9 cellular contexts compared by ENCODE assay signal in the genomic region with DNA sequence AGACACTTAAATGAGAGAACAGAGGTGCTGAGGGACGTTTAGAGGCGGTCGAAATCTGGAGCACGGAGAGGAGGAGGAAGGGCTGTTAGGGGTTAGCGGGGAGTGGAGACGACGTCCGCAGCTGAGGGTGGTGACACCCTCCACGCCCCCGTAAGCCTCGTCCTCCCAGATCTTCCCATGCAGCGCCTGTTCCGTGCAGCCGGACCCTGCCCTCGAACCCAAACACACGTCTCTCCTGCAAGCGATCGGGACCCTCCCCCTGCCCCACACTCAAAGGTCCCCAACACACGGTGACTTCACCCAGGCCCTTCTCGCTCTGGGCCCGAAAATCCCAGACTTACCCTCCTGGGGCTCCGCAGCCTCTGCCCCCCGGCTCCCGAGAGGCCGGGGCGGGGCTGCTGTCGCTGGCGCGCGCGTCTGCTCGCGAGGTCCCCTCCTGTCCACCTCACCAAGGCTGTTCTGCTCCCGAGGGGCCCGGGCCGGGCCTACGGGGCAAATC. TPM values are rescaled to one million over a fixed set of nuclear protein-coding genes. Genes with fewer than 3 reads are reported as not detected.
DNase-seq lines count a peak whose midpoint lies in the region; ATAC-seq and TF ChIP-seq lines count a peak whose summit lies in the region.
"Not testable (repeated sequence)": the region's sequence is repeated elsewhere in the genome, so short reads cannot be mapped to it uniquely, and the experiment has no call there.
"Had no signal": no experiment of that assay in that cellular context is flagged by ENCODE, and none has a peak within 500 bp of the region (broad histone marks: within the 10 kb centered on the region; RNA-seq: fewer than 3 reads in every experiment).

No MANE protein-coding gene starts in this region.

- H3K27me3 Mint-ChIP-seq in type B pancreatic cell = not testable (repeated sequence)

- in situ Hi-C loops in astrocyte of the cerebellum (cut with HindIII; ENCODE audit: low sequenced_read_pairs) = not testable (repeated sequence)

- H3K27me3 ChIP-seq in fibroblast of lung (ENCODE audit: control insufficient read depth, insufficient read depth, low read length); lower lobe of right lung (ENCODE audit: low read depth): not testable (repeated sequence)

- peak; percentile 27 for DNase-seq in ELF-1 (ENCODE audit: low read depth, low spot score)
- peak; percentile 9 for DNase-seq in M059J (ENCODE audit: low read depth)
- DNase-seq in UCSD-AML1 (lab: John Stamatoyannopoulos, UW; ENCODE audit: unreplicated experiment) = peak; percentile 9
- not testable (repeated sequence) for DNase-seq in astrocyte of the cerebellum (ENCODE audit: low read depth); fibroblast of lung (ENCODE audit: low read depth in 2 of 2)
- peak; percentile 46 for DNase-seq in lower lobe of right lung
- peak; percentile 53 for DNase-seq in retina
- DNase-seq in type B pancreatic cell (ENCODE audit: extremely low spot score, unreplicated experiment) = peak; percentile 53

- H3K36me3 ChIP-seq in fibroblast of lung (ENCODE audit: control insufficient read depth, insufficient read depth, low read length) = not testable (repeated sequence)
- H3K36me3 ChIP-seq in lower lobe of right lung = peaks cover 30% of the 10 kb centered on the region

- H3K27ac Mint-ChIP-seq in type B pancreatic cell = peak overlapping the region; percentile 94

- H3K9me3 Mint-ChIP-seq in type B pancreatic cell = not testable (repeated sequence)

- peak overlapping the region; percentile 95 for H3K4me3 Mint-ChIP-seq in type B pancreatic cell

- not testable (repeated sequence) for H3K9me3 ChIP-seq in fibroblast of lung (ENCODE audit: control insufficient read depth, insufficient read depth, low read depth, low read length); lower lobe of right lung

- not testable (repeated sequence) for H3K4me1 Mint-ChIP-seq in type B pancreatic cell (ENCODE audit: unreplicated experiment)

- H3K27ac ChIP-seq in fibroblast of lung (ENCODE audit: insufficient read depth, low read length) (peak overlapping the region; percentile 85), lower lobe of right lung (peak overlapping the region; percentile 88)

- not testable (repeated sequence) for H2AFZ ChIP-seq in fibroblast of lung (ENCODE audit: low read length)

- H3K4me3 ChIP-seq in astrocyte of the cerebellum (ENCODE audit: low read depth, low read length) (peak overlapping the region; percentile 73), fibroblast of lung (replicated peaks in 1 of 4; ENCODE audit: control extremely low read depth in 1 of 4, insufficient read depth in 1 of 4, low read depth in 3 of 4, low read length in 4 of 4) (peak overlapping the region; percentile 76 to 91 (median 86)), lower lobe of right lung (peak overlapping the region; percentile 92)

- peak in 1 of 2 donors; percentile 38 for ATAC-seq in lower lobe of right lung

- intact Hi-C loops in lower lobe of right lung (cut with DNase I) = not testable (repeated sequence)

- peak overlapping the region; percentile 82 for H3K4me2 ChIP-seq in fibroblast of lung (ENCODE audit: extremely low read depth, insufficient read depth, low read length)

- H3K9ac ChIP-seq in fibroblast of lung (ENCODE audit: insufficient read depth, low read length) = peak overlapping the region; percentile 94

- peaks cover 20% of the 10 kb centered on the region for H3K36me3 Mint-ChIP-seq in type B pancreatic cell

- H3K4me1 ChIP-seq in fibroblast of lung (ENCODE audit: control insufficient read depth, extremely low read depth, insufficient read depth, low read length) = not testable (repeated sequence)
- peaks cover 24% of the 10 kb centered on the region for H3K4me1 ChIP-seq in lower lobe of right lung

- H4K20me1 ChIP-seq in fibroblast of lung (ENCODE audit: control insufficient read depth, extremely low read depth, insufficient read depth, low read length) = not testable (repeated sequence)

- H3K79me2 ChIP-seq in fibroblast of lung (ENCODE audit: control insufficient read depth, insufficient read depth, low read length) = peaks cover 19% of the 10 kb centered on the region

- TF ChIP-seq CTCF in astrocyte of the cerebellum (IDR thresholded peaks at IDR 0.05; ENCODE audit: low read depth, low read length, missing control alignments); fibroblast of lung (conservative IDR thresholded peaks at IDR 0.05 in 1 of 2, IDR thresholded peaks at IDR 0.05 in 1 of 2; ENCODE audit: low read depth in 1 of 2, low read length in 2 of 2); lower lobe of right lung (IDR thresholded peaks at IDR 0.05); type B pancreatic cell (conservative IDR thresholded peaks at IDR 0.05): not testable (repeated sequence)

RNA-seq across cellular contexts. Expression of a gene that starts 35.2 kb away (rescaled TPM):
- total RNA-seq in M059J (2014; rRNA removed; shearing (Covaris generic)) = not detected in 2 replicates
- not detected in 2 replicates for total RNA-seq in fibroblast of lung
- polyA plus RNA-seq in fibroblast of lung = not detected in 2 replicates
- polyA plus RNA-seq in fibroblast of lung (2012) = 0.07 TPM in 1 of 2 replicates, not detected in the other
- polyA minus RNA-seq in fibroblast of lung (ENCODE audit: low replicate concordance) = not detected in 2 replicates
- total RNA-seq in lower lobe of right lung = not detected
- not detected in 2 replicates for total RNA-seq in type B pancreatic cell (ENCODE audit: low replicate concordance)
- total RNA-seq: mesenteric fat pad had no signal

RNA-seq across cellular contexts. Expression of a gene that starts 41.2 kb away (rescaled TPM):
- total RNA-seq in M059J (2014; rRNA removed; shearing (Covaris generic)) = 8.4 and 13.6 TPM in 2 replicates
- total RNA-seq in fibroblast of lung = 5.1 and 6.9 TPM in 2 replicates
- 14.7 and 15.5 TPM in 2 replicates for polyA plus RNA-seq in fibroblast of lung
- 21.5 and 21.9 TPM in 2 replicates for polyA plus RNA-seq in fibroblast of lung (2012)
- 140 and 176 TPM in 2 replicates for polyA minus RNA-seq in fibroblast of lung (ENCODE audit: low replicate concordance)
- total RNA-seq in lower lobe of right lung = 35.7 TPM
- total RNA-seq in type B pancreatic cell (ENCODE audit: low replicate concordance) = 44.9 and 65.6 TPM in 2 replicates
